8 cellular contexts compared by ENCODE assay signal in the genomic region with DNA sequence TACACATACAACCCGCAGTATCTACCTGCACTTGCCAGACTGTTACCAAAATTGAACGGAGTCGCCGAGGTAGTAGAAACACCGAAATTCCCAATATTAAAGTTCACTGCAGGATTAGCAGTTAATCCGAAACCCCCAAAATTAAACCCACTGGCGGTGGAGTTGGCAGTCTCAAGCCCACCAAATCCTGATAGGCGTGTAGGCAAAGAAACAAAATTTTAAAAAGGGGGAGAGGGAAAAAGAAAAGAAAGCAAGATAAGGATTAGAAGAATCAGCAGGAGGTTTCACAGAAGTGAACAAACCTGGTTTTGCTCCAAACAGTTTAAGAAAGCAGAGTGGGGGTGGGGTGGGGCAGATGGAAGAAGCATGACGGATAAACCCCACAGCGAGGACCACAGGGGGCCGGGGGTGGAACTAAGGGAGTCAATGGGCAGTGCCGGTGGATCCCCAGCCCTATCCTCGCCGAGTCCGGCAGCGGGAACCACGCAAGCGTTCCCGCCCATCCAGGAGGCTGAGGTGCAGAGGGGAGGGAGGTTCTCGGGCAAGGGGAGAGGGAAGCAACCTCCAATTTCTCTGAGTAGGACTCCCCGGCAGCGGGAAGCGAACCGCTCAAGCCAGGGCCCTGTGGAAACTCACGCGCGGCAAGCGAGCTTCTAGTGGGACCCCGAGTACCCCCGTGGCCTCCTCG. TPM values are rescaled to one million over a fixed set of nuclear protein-coding genes. Genes with fewer than 3 reads are reported as not detected.
A peak's percentile ranks its signal among the peaks of the same experiment; 100 is the strongest.
DNase-seq lines count a peak whose midpoint lies in the region; ATAC-seq, FAIRE-seq and TF ChIP-seq lines count a peak whose summit lies in the region.

No MANE protein-coding gene starts in this region.

- no peak for TF ChIP-seq EP300 in gastroesophageal sphincter (IDR thresholded peaks at IDR 0.05)

- H3K9me1 ChIP-seq in IMR-90 (ENCODE audit: insufficient read depth, low read length) = no peaks in the 10 kb centered on the region

- 0 out of 2 replicates have a peak, but pooled peaks cover 3% of the 10 kb centered on the region for H4K20me1 ChIP-seq in IMR-90 (ENCODE audit: insufficient read depth, low read length)

- CTCF ChIA-PET in IMR-90 (lab: Yijun Ruan, JAX) = no interaction called here

- no peak overlapping the region; the same call in 1 of the 2 replicates for H2AK5ac ChIP-seq in IMR-90 (ENCODE audit: low read depth, low read length)

- peak; percentile 31 for DNase-seq in DMS153 (lab: John Stamatoyannopoulos, UW)
- peak; percentile 75 for DNase-seq in IMR-90
- DNase-seq in RCC 7860 (ENCODE audit: low spot score) = peak; percentile 63
- peak; percentile 47 for DNase-seq in activated naive CD4-positive, alpha-beta T cell treated with Interleukin-2 at 50 U/mL for 16 hours
- DNase-seq in occipital lobe (lab: John Stamatoyannopoulos, UW) = peak; percentile 53

- FAIRE-seq in RCC 7860 (lab: Jason Lieb, UNC) = peak; percentile 35

- H4K8ac ChIP-seq in IMR-90 (ENCODE audit: low read depth in 2 of 2, low read length in 2 of 2) = peak overlapping the region; percentile 14 to 77; a peak in 2 of 4 replicates

- BruUV-seq in IMR-90 (replicated peaks; lab: Mats Ljungman, UMichigan) = TSS peak; percentile 40

- no peaks in the 10 kb centered on the region for H3K9me3 ChIP-seq in IMR-90 (ENCODE audit: control insufficient read depth, insufficient read depth, low read length)
- no peaks in the 10 kb centered on the region for H3K9me3 ChIP-seq in gastroesophageal sphincter

- H3K4me1 ChIP-seq in IMR-90 (ENCODE audit: control insufficient read depth, insufficient read depth, low read length) (no peaks in the 10 kb centered on the region; the same call in 1 of the 2 replicates), gastroesophageal sphincter (peaks cover 5 to 36% (median 14%) of the 10 kb centered on the region in 3 donors), urinary bladder (ENCODE audit: insufficient read depth) (no peaks in the 10 kb centered on the region)

- WGBS in IMR-90 (ENCODE audit: extremely low coverage in 2 of 2, insufficient read length in 1 of 2), 2 experiments = 0% methylated on average over 1 of the region's 31 CpGs; no CpG with 5 or more reads in 1 of the 2 experiments
- WGBS in gastroesophageal sphincter (ENCODE audit: low coverage in 1 of 2), 2 donors = 0 to 1% methylated on average over 11 to 19 of the region's 31 CpGs
- WGBS in urinary bladder = 1% methylated on average over 31 of the region's 31 CpGs

- H4K5ac ChIP-seq in IMR-90 (ENCODE audit: low read depth, low read length) = no peak overlapping the region

- no peak for TF ChIP-seq RAD21 in IMR-90 (IDR thresholded peaks at IDR 0.05; ENCODE audit: low read length)

- TF ChIP-seq POLR2A in IMR-90 (IDR thresholded peaks at IDR 0.05; ENCODE audit: low read depth, low read length) = no peak; the same call in 1 of the 2 replicates
- TF ChIP-seq POLR2A in gastroesophageal sphincter (IDR thresholded peaks at IDR 0.05) = no peak

- H2BK120ac ChIP-seq in IMR-90 (ENCODE audit: low read depth, low read length) = no peak overlapping the region

- H3K23ac ChIP-seq in IMR-90 (ENCODE audit: low read depth, low read length) = peak overlapping the region; percentile 84

- dilution Hi-C loops in IMR-90 (cut with HindIII; ENCODE audit: low sequenced_read_pairs, unreplicated experiment) = no loop called here

- peak overlapping the region; percentile 41 for H2BK5ac ChIP-seq in IMR-90 (ENCODE audit: low read depth, low read length, poor library complexity, severe bottlenecking)

- no peak for TF ChIP-seq CTCF in IMR-90 (conservative IDR thresholded peaks at IDR 0.05; ENCODE audit: low read depth, low read length)
- TF ChIP-seq CTCF in gastroesophageal sphincter (IDR thresholded peaks at IDR 0.05) = no peak

- H3K36me3 ChIP-seq in IMR-90 (ENCODE audit: control insufficient read depth, insufficient read depth, low read length) (peaks cover under 1% of the 10 kb centered on the region; the same call in 1 of the 2 replicates), gastroesophageal sphincter (peaks cover 0 to 15% of the 10 kb centered on the region in 2 donors), urinary bladder (ENCODE audit: insufficient read depth) (no peaks in the 10 kb centered on the region)

- peak overlapping the region; percentile 52 for H3K56ac ChIP-seq in IMR-90 (ENCODE audit: extremely low read depth, insufficient read depth, low read length)

- peak overlapping the region; percentile 13; the same call in 1 of the 2 replicates for H3K4ac ChIP-seq in IMR-90 (ENCODE audit: low read depth, low read length)

- H2BK20ac ChIP-seq in IMR-90 (ENCODE audit: low read depth, low read length) = no peak overlapping the region

- H3K79me1 ChIP-seq in IMR-90 (ENCODE audit: low read depth in 1 of 2, low read length in 2 of 2) = peaks cover 14 to 29% of the 10 kb centered on the region in 2 experiments

- H3K4me2 ChIP-seq in IMR-90 (ENCODE audit: low read depth, low read length) = peak overlapping the region; percentile 90

- peak overlapping the region; percentile 99 for H2AFZ ChIP-seq in IMR-90 (replicated peaks; ENCODE audit: low read length, poor library complexity)

- intact Hi-C loops in IMR-90 (cut with micrococcal nuclease) = loop anchor here (1.0 kb wide), 1 partner anchor 157 kb away; a partner anchor contains a TSS

- H3K4me3 ChIP-seq in IMR-90 (ENCODE audit: insufficient read depth, low read depth, low read length) (peak overlapping the region; percentile 64), gastroesophageal sphincter (peak overlapping the region; percentile 87 to 97), urinary bladder (ENCODE audit: low read depth, low read length) (peak overlapping the region; percentile 77)

- in situ Hi-C loops in IMR-90 (cut with MboI; ENCODE audit: low sequenced_read_pairs) = no loop called here

- peak overlapping the region; percentile 60 for H3K9ac ChIP-seq in IMR-90 (ENCODE audit: low read depth, low read length)

- no peak overlapping the region for H2BK15ac ChIP-seq in IMR-90 (ENCODE audit: low read depth, low read length)

- H3K27ac ChIP-seq in IMR-90 (ENCODE audit: insufficient read depth, low read length) (peak overlapping the region; percentile 64), gastroesophageal sphincter (peak overlapping the region; percentile 88 to 94 (median 91)), urinary bladder (ENCODE audit: low read depth) (peak overlapping the region; percentile 86)

- peak overlapping the region; percentile 72; the same call in 1 of the 2 replicates for H3K14ac ChIP-seq in IMR-90 (replicated peaks; ENCODE audit: low read depth, low read length)

- H3K27me3 ChIP-seq in IMR-90 (ENCODE audit: control insufficient read depth, insufficient read depth, low read length) (no peaks in the 10 kb centered on the region), gastroesophageal sphincter (no peaks in the 10 kb centered on the region)

- ATAC-seq in GM21576 (IDR thresholded peaks at IDR 0.05; ENCODE audit: unreplicated experiment) (peak; percentile 32), IMR-90 (ENCODE audit: low read depth) (peak; percentile 85), gastroesophageal sphincter (peak; percentile 32)

- POLR2A ChIA-PET in IMR-90 (lab: Charles Lee; ENCODE audit: unreplicated experiment) = no interaction called here

- H4K91ac ChIP-seq in IMR-90 (ENCODE audit: insufficient read depth, low read depth, low read length) = peak overlapping the region; percentile 51

- H3K18ac ChIP-seq in IMR-90 (ENCODE audit: low read depth, low read length) = no peak overlapping the region

- peak overlapping the region; percentile 98 for H2AK9ac ChIP-seq in IMR-90 (replicated peaks; ENCODE audit: low read depth, low read length, poor library complexity)

TF ChIP-seq in IMR-90, 13 proteins besides CTCF, POLR2A, EP300 and RAD21:
- TF ChIP-seq MAZ (IDR thresholded peaks at IDR 0.05; ENCODE audit: borderline replicate concordance, low read depth, low read length) = peak; percentile 36; the same call in 1 of the 2 replicates
- no peak for TF ChIP-seq CEBPB (IDR thresholded peaks at IDR 0.05; ENCODE audit: low read depth, low read length)

RNA-seq across cellular contexts. Expression of a gene that starts 0.6 kb away (rescaled TPM):
- total RNA-seq in IMR-90 (2012; rRNA removed) = 44.4 and 62.8 TPM in 2 replicates
- polyA plus RNA-seq in IMR-90 (2012; rRNA removed) = 19.2 and 24.6 TPM in 2 replicates
- polyA plus RNA-seq in IMR-90 (2012; cell fraction: cytosol; rRNA removed) = 2.6 and 4.7 TPM in 2 replicates
- polyA plus RNA-seq in IMR-90 (2012; cell fraction: nucleus; rRNA removed; ENCODE audit: low replicate concordance) = 3.2 and 29.4 TPM in 2 replicates
- total RNA-seq in gastroesophageal sphincter = 10 to 100 TPM; 32.2 to 58.0 (median 40.8) TPM
- total RNA-seq in occipital lobe = 162 TPM
- total RNA-seq in urinary bladder = 94.5 TPM
- 25.1 TPM for polyA plus RNA-seq in urinary bladder

Comparison
In these comparisons a context has a peak if more than half of its experiments do, and no peak if none do; other contexts are left out.
1. Peak in every context shown above with its lines: DNase-seq, ATAC-seq, H3K4me3 ChIP-seq and H3K27ac ChIP-seq.
2. ATAC-seq: peak in every context shown above with its lines; median percentile 85 in IMR-90; 32 in GM21576; 32 in gastroesophageal sphincter.